12 cellular contexts compared by ENCODE assay signal in the genomic region with DNA sequence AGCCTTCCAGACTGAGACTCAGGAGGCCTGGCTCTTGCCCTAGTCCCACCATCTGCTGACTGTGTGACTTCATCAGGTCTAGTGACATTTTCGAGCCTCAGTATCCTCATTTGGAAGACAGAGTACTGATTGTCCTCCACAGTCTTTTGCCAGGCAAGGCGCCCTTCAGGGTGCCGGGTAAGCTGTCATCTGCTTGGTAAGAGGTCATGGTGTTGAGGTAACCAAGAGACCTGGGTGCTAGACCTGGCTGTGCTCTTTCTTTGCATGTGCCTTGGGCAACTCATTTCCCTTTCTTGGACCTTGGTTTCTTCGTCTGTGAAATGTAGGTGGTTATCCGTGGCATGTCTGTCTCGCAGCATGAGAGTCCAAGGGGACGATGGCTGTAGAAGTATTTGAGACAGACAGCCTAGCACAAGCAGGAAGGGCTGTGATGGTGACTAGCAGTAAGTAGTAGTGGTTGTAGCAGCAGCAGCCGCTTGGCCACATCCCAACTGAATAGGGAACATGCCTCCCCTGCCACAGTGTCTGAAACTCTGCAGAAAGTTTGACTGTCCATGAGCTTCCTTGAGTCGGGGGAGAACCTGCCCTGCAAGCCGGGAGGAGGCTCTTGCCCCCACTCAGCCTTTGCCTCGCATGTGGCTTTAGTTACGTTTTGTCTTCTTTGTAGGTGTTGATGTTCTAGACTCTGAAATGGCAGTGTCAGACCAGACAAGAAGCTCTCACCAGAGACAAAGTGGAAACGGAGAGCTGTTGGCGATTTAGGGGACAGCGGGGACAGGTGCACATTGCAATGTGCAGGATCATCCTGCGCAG. TPM values are rescaled to one million over a fixed set of nuclear protein-coding genes. Genes with fewer than 3 reads are reported as not detected.
DNase-seq lines count a peak whose midpoint lies in the region; ATAC-seq lines count a peak whose summit lies in the region.
"Had no signal": no experiment of that assay in that cellular context is flagged by ENCODE, and none has a peak within 500 bp of the region (broad histone marks: within the 10 kb centered on the region; RNA-seq: fewer than 3 reads in every experiment).

No MANE protein-coding gene starts in this region.

- H3K27me3 Mint-ChIP-seq in stimulated activated naive CD8-positive, alpha-beta T cell treated with anti-CD3 and anti-CD28 coated beads, Interleukin-15, Interleukin-2, amounts not matched to agents 100 ng/mL and 50 ng/mL, for 24 hours, result no peaks in the 10 kb centered on the region
- H3K27me3 Mint-ChIP-seq in activated T-helper 1 cell treated with anti-CD3 and anti-CD28 coated beads, Interleukin-12 subunit alpha, Interleukin-12 subunit beta, Interleukin-2, Interleukin-4 antibody, amounts not matched to agents 30 ng/mL and 10 ng/mL and 1 ng/mL, durations not matched to agents 14 hours and 24 hours and 36 hours (ENCODE audit: insufficient read depth), result no peaks in the 10 kb centered on the region
- H3K27me3 Mint-ChIP-seq: progenitor cell of endocrine pancreas had no signal

- peak overlapping the region; percentile 74 for H3K4me3 Mint-ChIP-seq in stimulated activated naive CD8-positive, alpha-beta T cell treated with anti-CD3 and anti-CD28 coated beads, Interleukin-15, Interleukin-2, amounts not matched to agents 100 ng/mL and 50 ng/mL, for 24 hours
- H3K4me3 Mint-ChIP-seq in activated T-helper 1 cell treated with anti-CD3 and anti-CD28 coated beads, Interleukin-12 subunit alpha, Interleukin-12 subunit beta, Interleukin-2, Interleukin-4 antibody, amounts not matched to agents 30 ng/mL and 10 ng/mL and 1 ng/mL, durations not matched to agents 14 hours and 24 hours and 36 hours, result peak overlapping the region; percentile 34

- no peak for DNase-seq in stimulated activated naive CD8-positive, alpha-beta T cell treated with anti-CD3 and anti-CD28 coated beads, Interleukin-15, Interleukin-2, amounts not matched to agents 100 U/mL and 50 U/mL, for 24 hours
- no peak for DNase-seq in activated T-helper 1 cell treated with anti-CD3 and anti-CD28 coated beads, Interleukin-12 subunit alpha, Interleukin-12 subunit beta, Interleukin-2, Interleukin-4 antibody, amounts not matched to agents 30 ng/mL and 10 ng/mL and 1 ng/mL, durations not matched to agents 14 hours and 24 hours and 36 hours (ENCODE audit: low spot score)
- DNase-seq in medulla oblongata (ENCODE audit: extremely low spot score), result peak; percentile 52
- DNase-seq in NCI-H446 (lab: John Stamatoyannopoulos, UW), result no peak
- DNase-seq in pons (ENCODE audit: low spot score), result no peak
- DNase-seq: left cardiac atrium, NCI-H2029 treated with DMSO at 0.1 percent for 48 hours had no signal

- ATAC-seq in stimulated activated naive CD8-positive, alpha-beta T cell treated with anti-CD3 and anti-CD28 coated beads, Interleukin-15, Interleukin-2, amounts not matched to agents 100 U/mL and 50 U/mL, for 24 hours, result no peak
- ATAC-seq in GM18873 (IDR thresholded peaks at IDR 0.05; ENCODE audit: low FRiP score, unreplicated experiment) (no peak), HG02571 (IDR thresholded peaks at IDR 0.05; ENCODE audit: unreplicated experiment) (no peak)
- ATAC-seq: body of pancreas had no signal

- H3K36me3 Mint-ChIP-seq in stimulated activated naive CD8-positive, alpha-beta T cell treated with anti-CD3 and anti-CD28 coated beads, Interleukin-15, Interleukin-2, amounts not matched to agents 100 ng/mL and 50 ng/mL, for 24 hours (ENCODE audit: low read depth), result peaks cover 64% of the 10 kb centered on the region
- H3K36me3 Mint-ChIP-seq in activated T-helper 1 cell treated with anti-CD3 and anti-CD28 coated beads, Interleukin-12 subunit alpha, Interleukin-12 subunit beta, Interleukin-2, Interleukin-4 antibody, amounts not matched to agents 30 ng/mL and 10 ng/mL and 1 ng/mL, durations not matched to agents 14 hours and 24 hours and 36 hours (ENCODE audit: low read depth), result peaks cover 61% of the 10 kb centered on the region

- H3K4me1 Mint-ChIP-seq in stimulated activated naive CD8-positive, alpha-beta T cell treated with anti-CD3 and anti-CD28 coated beads, Interleukin-15, Interleukin-2, amounts not matched to agents 100 ng/mL and 50 ng/mL, for 24 hours (ENCODE audit: low read depth), result peaks cover 91% of the 10 kb centered on the region
- H3K4me1 Mint-ChIP-seq in activated T-helper 1 cell treated with anti-CD3 and anti-CD28 coated beads, Interleukin-12 subunit alpha, Interleukin-12 subunit beta, Interleukin-2, Interleukin-4 antibody, amounts not matched to agents 30 ng/mL and 10 ng/mL and 1 ng/mL, durations not matched to agents 14 hours and 24 hours and 36 hours (ENCODE audit: low read depth), result peaks cover 85% of the 10 kb centered on the region

- H3K27ac Mint-ChIP-seq in stimulated activated naive CD8-positive, alpha-beta T cell treated with anti-CD3 and anti-CD28 coated beads, Interleukin-15, Interleukin-2, amounts not matched to agents 100 ng/mL and 50 ng/mL, for 24 hours, result peak overlapping the region; percentile 86
- peak overlapping the region; percentile 93 for H3K27ac Mint-ChIP-seq in activated T-helper 1 cell treated with anti-CD3 and anti-CD28 coated beads, Interleukin-12 subunit alpha, Interleukin-12 subunit beta, Interleukin-2, Interleukin-4 antibody, amounts not matched to agents 30 ng/mL and 10 ng/mL and 1 ng/mL, durations not matched to agents 14 hours and 24 hours and 36 hours
- H3K27ac Mint-ChIP-seq: progenitor cell of endocrine pancreas had no signal

- intact Hi-C loops in activated T-helper 1 cell treated with anti-CD3 and anti-CD28 coated beads, Interleukin-12 subunit alpha, Interleukin-12 subunit beta, Interleukin-2, Interleukin-4 antibody, amounts not matched to agents 30 ng/mL and 10 ng/mL and 1 ng/mL, durations not matched to agents 14 hours and 24 hours and 36 hours (cut with micrococcal nuclease), result loop anchor here (1.0 to 2.0 kb wide), 3 partner anchors 10 to 133 kb away; a partner anchor contains a TSS

- H3K9me3 Mint-ChIP-seq in stimulated activated naive CD8-positive, alpha-beta T cell treated with anti-CD3 and anti-CD28 coated beads, Interleukin-15, Interleukin-2, amounts not matched to agents 100 ng/mL and 50 ng/mL, for 24 hours, result no peaks in the 10 kb centered on the region
- no peaks in the 10 kb centered on the region for H3K9me3 Mint-ChIP-seq in activated T-helper 1 cell treated with anti-CD3 and anti-CD28 coated beads, Interleukin-12 subunit alpha, Interleukin-12 subunit beta, Interleukin-2, Interleukin-4 antibody, amounts not matched to agents 30 ng/mL and 10 ng/mL and 1 ng/mL, durations not matched to agents 14 hours and 24 hours and 36 hours

RNA-seq across cellular contexts. Expression of a gene that starts 40.3 kb away (rescaled TPM):
- 290 and 309 TPM in 2 replicates for total RNA-seq in activated T-helper 1 cell treated with anti-CD3 and anti-CD28 coated beads, Interleukin-12 subunit alpha, Interleukin-12 subunit beta, Interleukin-2, Interleukin-4 antibody, amounts not matched to agents 30 ng/mL and 10 ng/mL and 1 ng/mL, durations not matched to agents 14 hours and 24 hours and 36 hours

RNA-seq across cellular contexts. Expression of a gene that starts 53.9 kb away (rescaled TPM):
- total RNA-seq in activated T-helper 1 cell treated with anti-CD3 and anti-CD28 coated beads, Interleukin-12 subunit alpha, Interleukin-12 subunit beta, Interleukin-2, Interleukin-4 antibody, amounts not matched to agents 30 ng/mL and 10 ng/mL and 1 ng/mL, durations not matched to agents 14 hours and 24 hours and 36 hours, result 0.31 and 1.1 TPM in 2 replicates
